9 cellular contexts compared by ENCODE assay signal in genomic region chr17:16991349-16992009, GRCh38. TPM values are rescaled to one million over a fixed set of nuclear protein-coding genes. Genes with fewer than 3 reads are reported as not detected.
A peak's percentile ranks its signal among the peaks of the same experiment; 100 is the strongest.
DNase-seq lines count a peak whose midpoint lies in the region; ATAC-seq, FAIRE-seq and TF ChIP-seq lines count a peak whose summit lies in the region.
"Had no signal": no experiment of that assay in that cellular context is flagged by ENCODE, and none has a peak within 500 bp of the region (broad histone marks: within the 10 kb centered on the region; RNA-seq: fewer than 3 reads in every experiment).

No MANE protein-coding gene starts in this region.

- no peak for TF ChIP-seq POLR2A in transverse colon (IDR thresholded peaks at IDR 0.05)

- TF ChIP-seq CTCF in pancreas (IDR thresholded peaks at IDR 0.05) = peak; percentile 62 to 79 (median 68)
- TF ChIP-seq CTCF in transverse colon (IDR thresholded peaks at IDR 0.05) = peak; percentile 77 to 84 (median 80)

- DNase-seq in COR-L47 (lab: John Stamatoyannopoulos, UW) (peak; percentile 37), HUDEP-2 (lab: John Stamatoyannopoulos, UW; ENCODE audit: unreplicated experiment in 76 of 76) (peak in 61 of 76 experiments; percentile 6 to 75 (median 42)), SK-N-DZ (ENCODE audit: low spot score) (peak; percentile 69), germinal center (ENCODE audit: low spot score) (peak; percentile 84), pancreas (peak; percentile 67 to 98 (median 87)), transverse colon (peak; percentile 90)
- DNase-seq in activated gamma-delta T cell treated with anti-CD3 and anti-CD28 coated beads, Interleukin-2, amount 50 U/mL, for 16 hours (ENCODE audit: low read depth) = peak; percentile 61

- no peak overlapping the region for H3K4me3 ChIP-seq in pancreas
- no peak overlapping the region for H3K4me3 ChIP-seq in transverse colon

- no peak for TF ChIP-seq EP300 in transverse colon (IDR thresholded peaks at IDR 0.05; ENCODE audit: low read depth)

- H3K27me3 ChIP-seq in pancreas (no peaks in the 10 kb centered on the region), transverse colon (no peaks in the 10 kb centered on the region)

- H3K27ac ChIP-seq in pancreas (no peak overlapping the region), transverse colon (no peak overlapping the region)

- FAIRE-seq in pancreas (lab: Jason Lieb, UNC) = no peak

- intact Hi-C loops in pancreas (cut with DNase I) = no loop called here
- intact Hi-C loops in transverse colon (cut with DNase I; ENCODE audit: low total_unique reads) = no loop called here

- no peaks in the 10 kb centered on the region for H3K4me1 ChIP-seq in pancreas
- peaks cover 3 to 25% (median 12%) of the 10 kb centered on the region in 4 donors for H3K4me1 ChIP-seq in transverse colon

- H3K9me3 ChIP-seq in pancreas (no peaks in the 10 kb centered on the region), transverse colon (no peaks in the 10 kb centered on the region)

- ATAC-seq in pancreas (peak; percentile 80 to 93 (median 82)), GM18907 (IDR thresholded peaks at IDR 0.05; ENCODE audit: unreplicated experiment) (no peak)

- H3K36me3 ChIP-seq in pancreas (no peaks in the 10 kb centered on the region), transverse colon (no peaks in the 10 kb centered on the region)

- WGBS in pancreas, 2 donors = 14% methylated on average over 16 of the region's 16 CpGs
- 27% methylated on average over 10 of the region's 16 CpGs; no CpG with 5 or more reads in 1 of the 2 donors for WGBS in transverse colon (ENCODE audit: low coverage in 1 of 2), 2 donors

- in situ Hi-C loops in transverse colon (cut with MboI; ENCODE audit: low pct_ligation_motif_present in 1 of 4, low pct_unique_long_range_greater_than_20kb in 1 of 4, low sequenced_read_pairs in 3 of 4) = loop anchor here in 2 of 4 donors (10.0 to 25.0 kb wide), 3 partner anchors 63 to 454 kb away; partner anchors contain the start of gene NT5M (in 1 of the 2)

RNA-seq across cellular contexts. Expression of gene TNFRSF13B, which starts 19.6 kb away (rescaled TPM):
- polyA plus RNA-seq in SK-N-DZ (2014; cell fraction: cytosol; rRNA removed) = not detected in 2 replicates
- not detected in 2 replicates for polyA plus RNA-seq in SK-N-DZ (2014; cell fraction: nucleus; rRNA removed)
- total RNA-seq in pancreas (under 1 TPM in 1 of 6 donors, not detected in 5; 0.16 TPM), transverse colon (1 to 10 TPM in 1 of 4 donors, not detected in 3; 9.2 TPM)
- polyA plus RNA-seq in pancreas = not detected
- total RNA-seq: activated CD8-positive, alpha-beta memory T cell treated with anti-CD3 and anti-CD28 coated beads for 36 hours had no signal

RNA-seq across cellular contexts. Expression of gene MPRIP, which starts 50.8 kb away (rescaled TPM):
- 63.4 and 64.5 TPM in 2 replicates for polyA plus RNA-seq in SK-N-DZ (2014; cell fraction: cytosol; rRNA removed)
- 46.4 and 125 TPM in 2 replicates for polyA plus RNA-seq in SK-N-DZ (2014; cell fraction: nucleus; rRNA removed)
- total RNA-seq in pancreas = 100 to 1,000 TPM in 2 of 6 donors, 10 to 100 TPM in 4; 91.8 to 134 (median 98.1) TPM
- 100 to 1,000 TPM; 174 to 242 TPM for polyA plus RNA-seq in pancreas
- 100 to 1,000 TPM; 124 to 368 (median 158) TPM for total RNA-seq in transverse colon

Comparison
In these comparisons a context has a peak if more than half of its experiments do, and no peak if none do; other contexts are left out.
1. DNase-seq: peak in every context shown above with its lines; median percentile 90 in transverse colon; 87 in pancreas; 84 in germinal center; 69 in SK-N-DZ; 61 in activated gamma-delta T cell treated with anti-CD3 and anti-CD28 coated beads, Interleukin-2, amount 50 U/mL, for 16 hours; 42 in HUDEP-2; 37 in COR-L47.